ENCODE assay signal across 23 cellular contexts in genomic region chr18:62407660-62408059, GRCh38.
"Had no signal": no experiment of that assay in that cellular context is flagged by ENCODE, and none has a peak within 500 bp of the region (broad histone marks: within the 10 kb centered on the region; RNA-seq: fewer than 3 reads in every experiment).

No MANE protein-coding gene starts in this region.

- H3K36me3 Mint-ChIP-seq: mesothelial cell of epicardium; naive thymus-derived CD8-positive, alpha-beta T cell; T-cell had no signal

- H3K27ac Mint-ChIP-seq: endodermal cell, mesothelial cell of epicardium, progenitor cell of endocrine pancreas, T-cell, WTC11 had no signal

- ATAC-seq: body of pancreas; gastrocnemius medialis; naive thymus-derived CD8-positive, alpha-beta T cell; T-cell; WTC11 had no signal

- DNase-seq: activated naive CD4-positive, alpha-beta T cell; anterior cingulate cortex; body of pancreas; cortex of kidney; endodermal cell; esophagus squamous epithelium; gastrocnemius medialis; hippocampal formation; left ventricle myocardium inferior; mammary epithelial cell; naive thymus-derived CD8-positive, alpha-beta T cell; retina; sigmoid colon; SJCRH30; stimulated activated CD4-positive, alpha-beta T cell treated with anti-CD3 and anti-CD28 coated beads, Interleukin-15, amount 100 ng/mL, for 24 hours; stimulated activated CD8-positive, alpha-beta memory T cell treated with anti-CD3 and anti-CD28 coated beads, Interleukin-4, amount 100 ng/mL, for 48 hours; stimulated activated naive CD4-positive, alpha-beta T cell; T-cell; T1000; upper lobe of left lung had no signal

- H3K4me3 Mint-ChIP-seq: endodermal cell; mesothelial cell of epicardium; naive thymus-derived CD8-positive, alpha-beta T cell; T-cell; WTC11 had no signal

- H3K27me3 Mint-ChIP-seq: progenitor cell of endocrine pancreas had no signal

- H3K4me1 Mint-ChIP-seq: endodermal cell; mesothelial cell of epicardium; naive thymus-derived CD8-positive, alpha-beta T cell; T-cell; WTC11 had no signal
